ENCODE assay signal across 9 cellular contexts in the genomic region with DNA sequence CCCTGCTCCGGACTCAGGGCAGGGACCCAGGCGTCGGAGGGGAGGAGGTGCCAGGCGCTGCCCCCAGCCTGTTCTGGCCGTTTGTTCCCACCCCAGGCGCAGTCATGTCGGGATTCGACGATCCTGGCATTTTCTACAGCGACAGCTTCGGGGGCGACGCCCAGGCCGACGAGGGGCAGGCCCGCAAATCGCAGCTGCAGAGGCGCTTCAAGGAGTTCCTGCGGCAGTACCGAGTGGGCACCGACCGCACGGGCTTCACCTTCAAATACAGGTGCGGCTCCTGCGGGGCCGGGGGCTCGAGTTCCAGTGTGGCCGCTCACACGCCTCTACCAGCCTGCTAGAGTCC. TPM values are rescaled to one million over a fixed set of nuclear protein-coding genes. Genes with fewer than 3 reads are reported as not detected.
A peak's percentile ranks its signal among the peaks of the same experiment; 100 is the strongest.
DNase-seq lines count a peak whose midpoint lies in the region; ATAC-seq, FAIRE-seq and TF ChIP-seq lines count a peak whose summit lies in the region.
"Had no signal": no experiment of that assay in that cellular context is flagged by ENCODE, and none has a peak within 500 bp of the region (broad histone marks: within the 10 kb centered on the region; RNA-seq: fewer than 3 reads in every experiment).

No MANE protein-coding gene starts in this region.

- FAIRE-seq in GM12878 (lab: Jason Lieb, UNC) = no peak

- H3K36me3 ChIP-seq in KOPT-K1 (ENCODE audit: insufficient read depth, low read length) (peaks cover 45% of the 10 kb centered on the region), GM12878 (ENCODE audit: control insufficient read depth in 2 of 2, insufficient read depth in 2 of 2, low read length in 1 of 2) (peaks cover 5 to 16% of the 10 kb centered on the region in 2 experiments; a peak in 3 of 4 replicates), liver (ENCODE audit: control insufficient read depth in 4 of 4, insufficient read depth in 3 of 4, low read depth in 1 of 4, low read length in 3 of 4) (peaks cover 0 to 3% (median 0%) of the 10 kb centered on the region in 4 donors), subcutaneous abdominal adipose tissue (ENCODE audit: control insufficient read depth in 5 of 5, insufficient read depth in 5 of 5, low read length in 5 of 5) (peaks cover 0 to 22% (median 18%) of the 10 kb centered on the region in 5 donors)

- SMC1A ChIA-PET in GM12878 (lab: Charles Lee; ENCODE audit: uncharacterized antibody, unreplicated experiment) = interaction anchor here (0.7 to 8.6 kb wide), 2 partner anchors 10 to 178 kb away, joined by 3 to 79 read pairs; no protein-coding TSS in a partner anchor

- DNase-seq in activated T-cell treated with anti-CD3 and anti-CD28 coated beads, Interleukin-2, amount 50 U/mL, for 24 hours = no peak
- no peak for DNase-seq in activated T-cell treated with anti-CD3 and anti-CD28 coated beads, Interleukin-2, amount 50 U/mL, for 48 hours
- DNase-seq in GM12878 (ENCODE audit: low read depth, low spot score) (no peak), cortex of kidney (lab: John Stamatoyannopoulos, UW) (no peak), kidney glomerular epithelial cell (lab: John Stamatoyannopoulos, UW) (no peak)

- H3K27me3 Mint-ChIP-seq in activated T-cell treated with anti-CD3 and anti-CD28 coated beads, Interleukin-2, amount 50 U/mL, for 24 hours = no peaks in the 10 kb centered on the region

- peak overlapping the region; percentile 98 for H3K9ac ChIP-seq in GM12878 (ENCODE audit: control insufficient read depth, insufficient read depth, low read length)
- H3K9ac ChIP-seq in liver (ENCODE audit: low read depth in 1 of 2, low read length in 2 of 2) = peak overlapping the region; percentile 23 to 49
- H3K9ac ChIP-seq in subcutaneous abdominal adipose tissue (ENCODE audit: low read length in 5 of 5) = peak overlapping the region in 4 of 5 donors; percentile 68 to 82 (median 79)

- peak overlapping the region; percentile 100 for H3K27ac Mint-ChIP-seq in activated T-cell treated with anti-CD3 and anti-CD28 coated beads, Interleukin-2, amount 50 U/mL, for 24 hours

- H3K4me1 ChIP-seq in GM12878 (ENCODE audit: control insufficient read depth, insufficient read depth, low read length) (peaks cover 32% of the 10 kb centered on the region), liver (ENCODE audit: control insufficient read depth in 4 of 4, insufficient read depth in 4 of 4, low read length in 3 of 4) (peaks cover 9 to 31% (median 15%) of the 10 kb centered on the region in 4 donors), subcutaneous abdominal adipose tissue (ENCODE audit: control insufficient read depth in 5 of 5, insufficient read depth in 5 of 5, low read length in 5 of 5) (peaks cover 0 to 27% (median 21%) of the 10 kb centered on the region in 5 donors)

- no peak for TF ChIP-seq EP300 in GM12878 (IDR thresholded peaks at IDR 0.05; ENCODE audit: borderline replicate concordance in 1 of 2, control insufficient read depth in 1 of 2, low read depth in 2 of 2, low read length in 2 of 2)

- peak overlapping the region; percentile 99 for H3K4me3 Mint-ChIP-seq in activated T-cell treated with anti-CD3 and anti-CD28 coated beads, Interleukin-2, amount 50 U/mL, for 24 hours

- H3K4me2 ChIP-seq in GM12878 (ENCODE audit: control insufficient read depth, insufficient read depth) = peak overlapping the region; percentile 98

- no peaks in the 10 kb centered on the region for H4K20me1 ChIP-seq in GM12878 (ENCODE audit: control insufficient read depth, insufficient read depth)

- TF ChIP-seq CTCF in GM12878 (IDR thresholded peaks at IDR 0.05 in 2 of 3, conservative IDR thresholded peaks at IDR 0.05 in 1 of 3; ENCODE audit: control insufficient read depth in 2 of 3, extremely low read depth in 1 of 3, insufficient read depth in 1 of 3, low read depth in 3 of 3, low read length in 3 of 3) = no peak
- no peak for TF ChIP-seq CTCF in liver (IDR thresholded peaks at IDR 0.05; ENCODE audit: low read depth, low read length, missing input control)

- 2% methylated on average over 29 of the region's 29 CpGs for WGBS in GM12878 (ENCODE audit: insufficient coverage, insufficient replicate concordance, low lambda C conversion rate, missing lambda C conversion rate)
- WGBS in liver = 1% methylated on average over 29 of the region's 29 CpGs

- H3K4me3 ChIP-seq in GM12878 (peak overlapping the region; percentile 91), liver (ENCODE audit: low read depth in 1 of 3, low read length in 3 of 3) (peak overlapping the region; percentile 74 to 89 (median 80)), subcutaneous abdominal adipose tissue (ENCODE audit: low read depth in 1 of 5, low read length in 5 of 5) (peak overlapping the region; percentile 79 to 94 (median 93))

- no peaks in the 10 kb centered on the region for H3K9me3 Mint-ChIP-seq in activated T-cell treated with anti-CD3 and anti-CD28 coated beads, Interleukin-2, amount 50 U/mL, for 24 hours

- H3K36me3 Mint-ChIP-seq in activated T-cell treated with anti-CD3 and anti-CD28 coated beads, Interleukin-2, amount 50 U/mL, for 24 hours (ENCODE audit: low read depth) = peaks cover 65% of the 10 kb centered on the region

- H3K4me1 Mint-ChIP-seq in activated T-cell treated with anti-CD3 and anti-CD28 coated beads, Interleukin-2, amount 50 U/mL, for 24 hours (ENCODE audit: low read depth) = peaks cover 40% of the 10 kb centered on the region

- RAD21 ChIA-PET in GM12878 (lab: Charles Lee; ENCODE audit: unreplicated experiment) = interaction anchor here (1.5 to 4.8 kb wide), 2 partner anchors 9 to 47 kb away, joined by 4 to 29 read pairs; no protein-coding TSS in a partner anchor

- H3K27me3 ChIP-seq in GM12878 (replicated peaks in 1 of 2; ENCODE audit: control insufficient read depth in 2 of 2, insufficient read depth in 2 of 2, low read length in 1 of 2) (no peaks in the 10 kb centered on the region), liver (ENCODE audit: control insufficient read depth in 4 of 4, insufficient read depth in 4 of 4, low read length in 3 of 4) (no peaks in the 10 kb centered on the region), subcutaneous abdominal adipose tissue (ENCODE audit: control insufficient read depth in 5 of 5, insufficient read depth in 4 of 5, low read length in 5 of 5) (no peaks in the 10 kb centered on the region)

- H3K9me3 ChIP-seq in KOPT-K1 (ENCODE audit: insufficient read depth, low read length, poor library complexity, severe bottlenecking) = no peaks in the 10 kb centered on the region
- H3K9me3 ChIP-seq in GM12878 (replicated peaks; ENCODE audit: control insufficient read depth, insufficient read depth, low read length) = no peaks in the 10 kb centered on the region
- H3K9me3 ChIP-seq in liver (ENCODE audit: control insufficient read depth in 4 of 4, low read length in 3 of 4) = no peaks in the 10 kb centered on the region
- H3K9me3 ChIP-seq in subcutaneous abdominal adipose tissue (ENCODE audit: control insufficient read depth in 5 of 5, low read length in 5 of 5) = no peaks in the 10 kb centered on the region

- no peak for TF ChIP-seq POLR2A in GM12878 (IDR thresholded peaks at IDR 0.05; ENCODE audit: low read depth, low read length)

- H2AFZ ChIP-seq in GM12878 (ENCODE audit: control insufficient read depth, low read depth, low read length) = peak overlapping the region; percentile 85

- intact Hi-C loops in GM12878 (cut with micrococcal nuclease; ENCODE audit: unreplicated experiment) = loop anchor here (5.0 kb wide), 1 partner anchor 93 kb away; no protein-coding TSS in a partner anchor

- in situ Hi-C loops in GM12878 (cut with MboI) = loop anchor here (10.0 to 25.0 kb wide), 2 partner anchors 276 to 1112 kb away; a partner anchor contains a TSS

- BruUV-seq in GM12878 (replicated peaks; lab: Mats Ljungman, UMichigan) = no TSS peak

- TF ChIP-seq RAD21 in GM12878 (IDR thresholded peaks at IDR 0.05; ENCODE audit: insufficient read depth, low read depth, low read length) = no peak
- TF ChIP-seq RAD21 in liver (IDR thresholded peaks at IDR 0.05) = no peak

- POLR2A ChIA-PET in GM12878 (lab: Charles Lee) = interaction anchor here (1.2 to 4.8 kb wide), 2 partner anchors 10 to 24 kb away, joined by 3 to 46 read pairs; no protein-coding TSS in a partner anchor

- peaks cover 38% of the 10 kb centered on the region for H3K79me2 ChIP-seq in GM12878 (ENCODE audit: control insufficient read depth, insufficient read depth, low read length)

- peak overlapping the region; percentile 96 for H3K27ac ChIP-seq in KOPT-K1 (ENCODE audit: low read depth, low read length, poor library complexity, severe bottlenecking)
- H3K27ac ChIP-seq in GM12878 (ENCODE audit: control insufficient read depth, insufficient read depth) = peak overlapping the region; percentile 90
- no peak overlapping the region for H3K27ac ChIP-seq in liver (ENCODE audit: low read depth in 1 of 2, low read length in 2 of 2)
- H3K27ac ChIP-seq in subcutaneous abdominal adipose tissue (ENCODE audit: low read depth, low read length) = no peak overlapping the region
- H3K27ac ChIP-seq: epithelial cell of prostate had no signal

- peak; percentile 15 for ATAC-seq in GM12878

- CTCF ChIA-PET in GM12878 (lab: Yijun Ruan, JAX) = interaction anchor here (2.1 to 4.1 kb wide), 2 partner anchors 10 to 16 kb away, joined by 13 to 16 read pairs; no protein-coding TSS in a partner anchor

RNA-seq across cellular contexts. Expression of a gene that starts 0.4 kb away (rescaled TPM):
- 242 and 271 TPM in 2 replicates for total RNA-seq in GM12878 (2013; cell fraction: nucleolus; rRNA removed)
- total RNA-seq in GM12878 (2014; rRNA removed) (251 and 253 TPM in 2 replicates), GM12878 (2014; rRNA removed; fragmentation: Illumina TruSeq; extraction: Trizol) (84.6 and 100 TPM in 2 replicates), GM12878 (2021) (277 and 301 TPM in 2 replicates), liver (100 to 1,000 TPM in 1 of 2 donors, 1 to 10 TPM in 1; 7.7 to 104 TPM)
- polyA plus RNA-seq in GM12878 (2011; ENCODE audit: low read depth) = 32.5 TPM
- polyA plus RNA-seq in GM12878 (2011; rRNA removed) (97.8 and 186 TPM in 2 replicates), GM12878 (2014; fragmentation: Illumina TruSeq; extraction: Trizol) (35.9 and 98.0 TPM in 2 replicates), GM12878 (2014; fragmentation: Nextera tagmentation; extraction: Ambion mirVana) (10 to 100 TPM; 14.1 to 22.1 TPM), GM12878 (2014; rRNA removed) (142 and 197 TPM in 2 replicates), GM12878 (2016; fragmentation: Nextera tagmentation; extraction: Ambion mirVana) (100 to 1,000 TPM; 348 to 360 TPM), liver (1 to 10 TPM; 6.7 to 9.9 TPM)
- polyA plus RNA-seq in GM12878 (2011; cell fraction: cytosol; rRNA removed) = 163 and 222 TPM in 2 replicates
- 384 and 412 TPM in 2 replicates for polyA plus RNA-seq in GM12878 (2011; cell fraction: nucleus; rRNA removed)
- polyA plus RNA-seq in GM12878 (2012) = 85.2 and 127 TPM in 2 replicates
- 280 and 293 TPM in 2 replicates for polyA minus RNA-seq in GM12878 (2011; rRNA and poly(A)+ RNA removed)
- 86.7 and 136 TPM in 2 replicates for polyA minus RNA-seq in GM12878 (2011; cell fraction: cytosol; rRNA and poly(A)+ RNA removed)
- 114 and 175 TPM in 2 replicates for polyA minus RNA-seq in GM12878 (2011; cell fraction: nucleus; rRNA and poly(A)+ RNA removed)

RNA-seq across cellular contexts. Expression of a gene that starts 19.4 kb away (rescaled TPM):
- 7.3 and 7.5 TPM in 2 replicates for total RNA-seq in GM12878 (2013; cell fraction: nucleolus; rRNA removed)
- total RNA-seq in GM12878 (2014; rRNA removed) = 17.5 and 24.1 TPM in 2 replicates
- 9.9 and 12.5 TPM in 2 replicates for total RNA-seq in GM12878 (2014; rRNA removed; fragmentation: Illumina TruSeq; extraction: Trizol)
- 20.2 and 21.9 TPM in 2 replicates for total RNA-seq in GM12878 (2021)
- 9.7 TPM for polyA plus RNA-seq in GM12878 (2011; ENCODE audit: low read depth)
- 15.8 and 36.7 TPM in 2 replicates for polyA plus RNA-seq in GM12878 (2011; rRNA removed)
- 55.4 and 56.2 TPM in 2 replicates for polyA plus RNA-seq in GM12878 (2011; cell fraction: cytosol; rRNA removed)
- 31.5 and 37.5 TPM in 2 replicates for polyA plus RNA-seq in GM12878 (2011; cell fraction: nucleus; rRNA removed)
- 9.3 and 19.2 TPM in 2 replicates for polyA plus RNA-seq in GM12878 (2012)
- 9.9 and 18.3 TPM in 2 replicates for polyA plus RNA-seq in GM12878 (2014; fragmentation: Illumina TruSeq; extraction: Trizol)
- 1 to 10 TPM; 1.5 to 2.4 TPM for polyA plus RNA-seq in GM12878 (2014; fragmentation: Nextera tagmentation; extraction: Ambion mirVana)
- polyA plus RNA-seq in GM12878 (2014; rRNA removed) = 22.9 and 30.6 TPM in 2 replicates
- polyA plus RNA-seq in GM12878 (2016; fragmentation: Nextera tagmentation; extraction: Ambion mirVana) = 10 to 100 TPM; 16.9 to 19.3 TPM
- polyA minus RNA-seq in GM12878 (2011; rRNA and poly(A)+ RNA removed) = 13.0 and 30.4 TPM in 2 replicates
- 10.2 and 10.8 TPM in 2 replicates for polyA minus RNA-seq in GM12878 (2011; cell fraction: cytosol; rRNA and poly(A)+ RNA removed)
- polyA minus RNA-seq in GM12878 (2011; cell fraction: nucleus; rRNA and poly(A)+ RNA removed) = 7.7 and 15.9 TPM in 2 replicates
- 100 to 1,000 TPM in 1 of 2 donors, 10 to 100 TPM in 1; 47.1 to 108 TPM for total RNA-seq in liver
- polyA plus RNA-seq in liver = 10 to 100 TPM; 18.7 to 72.3 TPM

Comparison
In these comparisons a context has a peak if more than half of its experiments do, and no peak if none do; other contexts are left out.
1. H3K27ac ChIP-seq: peak in KOPT-K1 (single experiment) and GM12878 (single experiment); none in liver (0 of 2) and subcutaneous abdominal adipose tissue (single experiment).
2. H3K9ac ChIP-seq: peak in every context shown above with its lines; median percentile 98 in GM12878; 79 in subcutaneous abdominal adipose tissue; 36 in liver.
3. Peak in every context shown above with its lines, with median percentiles within 50 percentile points of each other: H3K4me3 ChIP-seq.